Comparison of ENCODE assay signal across 36 cellular contexts in genomic region chr3:62688812-62689211, GRCh38.
"Had no signal": no experiment of that assay in that cellular context is flagged by ENCODE, and none has a peak within 500 bp of the region (broad histone marks: within the 10 kb centered on the region; RNA-seq: fewer than 3 reads in every experiment).

No MANE protein-coding gene starts in this region.

- H3K27ac ChIP-seq: ascending aorta, cardiac muscle cell had no signal

- H3K9me3 ChIP-seq: ascending aorta had no signal

- H3K36me3 ChIP-seq: ascending aorta, cardiac muscle cell had no signal

- H3K4me3 Mint-ChIP-seq: activated CD4-positive, alpha-beta memory T cell treated with anti-CD3 and anti-CD28 coated beads, Interleukin-2, amount 10 ng/mL, durations not matched to agents 7 days and 5 days; activated CD4-positive, alpha-beta T cell treated with anti-CD3 and anti-CD28 coated beads for 36 hours; activated CD4-positive, alpha-beta T cell treated with anti-CD3 and anti-CD28 coated beads, Interleukin-2, amount 10 ng/mL, durations not matched to agents 7 days and 5 days; activated CD8-positive, alpha-beta memory T cell treated with anti-CD3 and anti-CD28 coated beads, Interleukin-2, amount 10 ng/mL, durations not matched to agents 7 days and 5 days; activated CD8-positive, alpha-beta T cell treated with anti-CD3 and anti-CD28 coated beads, Interleukin-2, amount 10 ng/mL, durations not matched to agents 7 days and 5 days; activated naive CD4-positive, alpha-beta T cell treated with anti-CD3 and anti-CD28 coated beads, Interleukin-2, amount 10 ng/mL, durations not matched to agents 7 days and 5 days; activated naive CD4-positive, alpha-beta T cell treated with anti-CD3 and anti-CD28 coated beads, Interleukin-2, amount 50 U/mL, for 24 hours; activated naive CD8-positive, alpha-beta T cell; activated naive CD8-positive, alpha-beta T cell treated with anti-CD3 and anti-CD28 coated beads, Interleukin-2, amount 10 ng/mL, durations not matched to agents 7 days and 5 days; activated naive CD8-positive, alpha-beta T cell treated with anti-CD3 and anti-CD28 coated beads, Interleukin-2, amount 50 U/mL, for 24 hours; activated T-cell treated with anti-CD3 and anti-CD28 coated beads, Interleukin-2, amount 50 U/mL, for 24 hours; brain; central memory CD8-positive, alpha-beta T cell; T-helper 1 cell treated with Interleukin-12 subunit alpha and Interleukin-12 subunit beta and Interleukin-4 antibody, amounts not matched to agents 30 μg/mL and 1 μg/mL, for 36 hours; T-helper 2 cell treated with Interferon-gamma antibody and Interleukin-4, amounts not matched to agents 5 μg/mL and 100 μg/mL, for 36 hours; WTC11 had no signal

- H3K9me3 Mint-ChIP-seq: activated CD4-positive, alpha-beta memory T cell treated with anti-CD3 and anti-CD28 coated beads, Interleukin-2, amount 10 ng/mL, durations not matched to agents 7 days and 5 days; activated CD4-positive, alpha-beta T cell treated with anti-CD3 and anti-CD28 coated beads, Interleukin-2, amount 10 ng/mL, durations not matched to agents 7 days and 5 days; activated naive CD4-positive, alpha-beta T cell treated with anti-CD3 and anti-CD28 coated beads, Interleukin-2, amount 10 ng/mL, durations not matched to agents 7 days and 5 days; activated naive CD4-positive, alpha-beta T cell treated with anti-CD3 and anti-CD28 coated beads, Interleukin-2, amount 50 U/mL, for 24 hours; activated T-helper 2 cell treated with anti-CD3 and anti-CD28 coated beads, Interferon-gamma antibody, Interleukin-2, Interleukin-4, amounts not matched to agents 10 μg/mL and 5 μg/mL and 100 μg/mL, durations not matched to agents 14 hours and 24 hours and 36 hours; brain; T-helper 1 cell treated with Interleukin-12 subunit alpha and Interleukin-12 subunit beta and Interleukin-4 antibody, amounts not matched to agents 30 μg/mL and 1 μg/mL, for 36 hours; T-helper 2 cell treated with Interferon-gamma antibody and Interleukin-4, amounts not matched to agents 5 μg/mL and 100 μg/mL, for 36 hours; WTC11 had no signal

- H3K4me1 Mint-ChIP-seq: activated CD4-positive, alpha-beta memory T cell treated with anti-CD3 and anti-CD28 coated beads, Interleukin-2, amount 10 ng/mL, durations not matched to agents 7 days and 5 days; activated CD4-positive, alpha-beta T cell treated with anti-CD3 and anti-CD28 coated beads for 36 hours; activated CD4-positive, alpha-beta T cell treated with anti-CD3 and anti-CD28 coated beads, Interleukin-2, amount 10 ng/mL, durations not matched to agents 7 days and 5 days; activated CD8-positive, alpha-beta memory T cell treated with anti-CD3 and anti-CD28 coated beads, Interleukin-2, amount 10 ng/mL, durations not matched to agents 7 days and 5 days; activated naive CD4-positive, alpha-beta T cell treated with anti-CD3 and anti-CD28 coated beads, Interleukin-2, amount 10 ng/mL, durations not matched to agents 7 days and 5 days; activated naive CD4-positive, alpha-beta T cell treated with anti-CD3 and anti-CD28 coated beads, Interleukin-2, amount 50 U/mL, for 24 hours; activated naive CD8-positive, alpha-beta T cell treated with anti-CD3 and anti-CD28 coated beads, Interleukin-2, amount 10 ng/mL, durations not matched to agents 7 days and 5 days; activated naive CD8-positive, alpha-beta T cell treated with anti-CD3 and anti-CD28 coated beads, Interleukin-2, amount 50 U/mL, for 24 hours; central memory CD8-positive, alpha-beta T cell had no signal

- H3K27ac Mint-ChIP-seq: activated CD4-positive, alpha-beta memory T cell treated with anti-CD3 and anti-CD28 coated beads, Interleukin-2, amount 10 ng/mL, durations not matched to agents 7 days and 5 days; activated CD4-positive, alpha-beta T cell treated with anti-CD3 and anti-CD28 coated beads for 36 hours; activated CD4-positive, alpha-beta T cell treated with anti-CD3 and anti-CD28 coated beads, Interleukin-2, amount 10 ng/mL, durations not matched to agents 7 days and 5 days; activated CD8-positive, alpha-beta memory T cell treated with anti-CD3 and anti-CD28 coated beads, Interleukin-2, amount 10 ng/mL, durations not matched to agents 7 days and 5 days; activated CD8-positive, alpha-beta T cell treated with anti-CD3 and anti-CD28 coated beads, Interleukin-2, amount 10 ng/mL, durations not matched to agents 7 days and 5 days; activated naive CD4-positive, alpha-beta T cell treated with anti-CD3 and anti-CD28 coated beads, Interleukin-2, amount 10 ng/mL, durations not matched to agents 7 days and 5 days; activated naive CD4-positive, alpha-beta T cell treated with anti-CD3 and anti-CD28 coated beads, Interleukin-2, amount 50 U/mL, for 24 hours; activated naive CD8-positive, alpha-beta T cell; activated naive CD8-positive, alpha-beta T cell treated with anti-CD3 and anti-CD28 coated beads, Interleukin-2, amount 10 ng/mL, durations not matched to agents 7 days and 5 days; activated naive CD8-positive, alpha-beta T cell treated with anti-CD3 and anti-CD28 coated beads, Interleukin-2, amount 50 U/mL, for 24 hours; activated T-cell treated with anti-CD3 and anti-CD28 coated beads, Interleukin-2, amount 50 U/mL, for 24 hours; activated T-helper 2 cell treated with anti-CD3 and anti-CD28 coated beads, Interferon-gamma antibody, Interleukin-2, Interleukin-4, amounts not matched to agents 10 μg/mL and 5 μg/mL and 100 μg/mL, durations not matched to agents 14 hours and 24 hours and 36 hours; brain; T-helper 1 cell treated with Interleukin-12 subunit alpha and Interleukin-12 subunit beta and Interleukin-4 antibody, amounts not matched to agents 30 μg/mL and 1 μg/mL, for 36 hours; T-helper 2 cell treated with Interferon-gamma antibody and Interleukin-4, amounts not matched to agents 5 μg/mL and 100 μg/mL, for 36 hours; WTC11 had no signal

- H3K4me1 ChIP-seq: ascending aorta had no signal

- H3K4me3 ChIP-seq: ascending aorta, cardiac muscle cell had no signal

- DNase-seq: activated CD4-positive, alpha-beta memory T cell treated with anti-CD3 and anti-CD28 coated beads, Interleukin-2, amount 10 ng/mL, durations not matched to agents 7 days and 5 days; activated CD4-positive, alpha-beta T cell treated with anti-CD3 and anti-CD28 coated beads for 1 hour; activated CD4-positive, alpha-beta T cell treated with anti-CD3 and anti-CD28 coated beads for 36 hours; activated CD4-positive, alpha-beta T cell treated with anti-CD3 and anti-CD28 coated beads for 48 hours; activated CD4-positive, alpha-beta T cell treated with anti-CD3 and anti-CD28 coated beads, Interleukin-2, amount 10 ng/mL, durations not matched to agents 7 days and 5 days; activated CD4-positive, alpha-beta T cell treated with anti-CD3 and anti-CD28 coated beads, Interleukin-2, amount 50 U/mL, for 48 hours; activated CD4-positive, CD25-positive, alpha-beta regulatory T cell; activated CD8-positive, alpha-beta memory T cell treated with anti-CD3 and anti-CD28 coated beads for 24 hours; activated CD8-positive, alpha-beta memory T cell treated with anti-CD3 and anti-CD28 coated beads, Interleukin-2, amount 10 ng/mL, durations not matched to agents 7 days and 5 days; activated CD8-positive, alpha-beta memory T cell treated with anti-CD3 and anti-CD28 coated beads, Interleukin-2, amount 50 U/mL, for 48 hours; activated CD8-positive, alpha-beta T cell treated with anti-CD3 and anti-CD28 coated beads, Interleukin-2, amount 10 ng/mL, durations not matched to agents 7 days and 5 days; activated effector memory CD4-positive, alpha-beta T cell treated with Interleukin-2 at 50 U/mL for 16 hours; activated gamma-delta T cell; activated naive CD4-positive, alpha-beta T cell treated with anti-CD3 and anti-CD28 coated beads, Interleukin-2, amount 10 ng/mL, durations not matched to agents 7 days and 5 days; activated naive CD4-positive, alpha-beta T cell treated with Interleukin-2 at 50 U/mL for 16 hours; activated naive CD8-positive, alpha-beta T cell treated with anti-CD3 and anti-CD28 coated beads, Interleukin-2, amount 10 ng/mL, durations not matched to agents 7 days and 5 days; activated naive CD8-positive, alpha-beta T cell treated with anti-CD3 and anti-CD28 coated beads, Interleukin-2, amount 50 U/mL, for 24 hours; activated T-cell treated with anti-CD3 and anti-CD28 coated beads, Interleukin-2, amount 50 U/mL, for 24 hours; activated T-cell treated with anti-CD3 and anti-CD28 coated beads, Interleukin-2, amount 50 U/mL, for 48 hours; amygdala; anterior cingulate cortex; caudate nucleus; cerebellar nuclear complex; T-helper 1 cell; T-helper 2 cell; T-helper 9 cell had no signal

- H3K27me3 Mint-ChIP-seq: activated CD4-positive, alpha-beta memory T cell treated with anti-CD3 and anti-CD28 coated beads, Interleukin-2, amount 10 ng/mL, durations not matched to agents 7 days and 5 days; activated CD4-positive, alpha-beta T cell treated with anti-CD3 and anti-CD28 coated beads for 36 hours; activated CD4-positive, alpha-beta T cell treated with anti-CD3 and anti-CD28 coated beads, Interleukin-2, amount 10 ng/mL, durations not matched to agents 7 days and 5 days; activated CD8-positive, alpha-beta memory T cell treated with anti-CD3 and anti-CD28 coated beads, Interleukin-2, amount 10 ng/mL, durations not matched to agents 7 days and 5 days; activated naive CD4-positive, alpha-beta T cell treated with anti-CD3 and anti-CD28 coated beads, Interleukin-2, amount 10 ng/mL, durations not matched to agents 7 days and 5 days; activated naive CD4-positive, alpha-beta T cell treated with anti-CD3 and anti-CD28 coated beads, Interleukin-2, amount 50 U/mL, for 24 hours; activated naive CD8-positive, alpha-beta T cell; activated naive CD8-positive, alpha-beta T cell treated with anti-CD3 and anti-CD28 coated beads, Interleukin-2, amount 10 ng/mL, durations not matched to agents 7 days and 5 days; activated T-cell treated with anti-CD3 and anti-CD28 coated beads, Interleukin-2, amount 50 U/mL, for 24 hours; brain; central memory CD8-positive, alpha-beta T cell had no signal

- H3K36me3 Mint-ChIP-seq: activated CD8-positive, alpha-beta memory T cell treated with anti-CD3 and anti-CD28 coated beads, Interleukin-2, amount 10 ng/mL, durations not matched to agents 7 days and 5 days; activated naive CD4-positive, alpha-beta T cell treated with anti-CD3 and anti-CD28 coated beads, Interleukin-2, amount 10 ng/mL, durations not matched to agents 7 days and 5 days; activated naive CD4-positive, alpha-beta T cell treated with anti-CD3 and anti-CD28 coated beads, Interleukin-2, amount 50 U/mL, for 24 hours; activated naive CD8-positive, alpha-beta T cell; activated naive CD8-positive, alpha-beta T cell treated with anti-CD3 and anti-CD28 coated beads, Interleukin-2, amount 10 ng/mL, durations not matched to agents 7 days and 5 days; brain; WTC11 had no signal

- H3K27me3 ChIP-seq: ascending aorta, cardiac muscle cell had no signal
